Comparison of ENCODE assay signal across 18 cellular contexts in genomic region chr14:100080206-100080605, GRCh38. TPM values are rescaled to one million over a fixed set of nuclear protein-coding genes. Genes with fewer than 3 reads are reported as not detected.
DNase-seq lines count a peak whose midpoint lies in the region; ATAC-seq and TF ChIP-seq lines count a peak whose summit lies in the region.
"Had no signal": no experiment of that assay in that cellular context is flagged by ENCODE, and none has a peak within 500 bp of the region (broad histone marks: within the 10 kb centered on the region; RNA-seq: fewer than 3 reads in every experiment).

No MANE protein-coding gene starts in this region.

- H3K4me3 Mint-ChIP-seq in activated T-cell treated with anti-CD3 and anti-CD28 coated beads, Interleukin-2, amount 50 U/mL, for 4 hours, result peak overlapping the region; percentile 73
- peak overlapping the region in 1 of 4 donors; percentile 30 for H3K4me3 Mint-ChIP-seq in IgD-negative memory B cell
- H3K4me3 Mint-ChIP-seq in activated naive CD8-positive, alpha-beta T cell treated with anti-CD3 and anti-CD28 coated beads for 36 hours, result peak overlapping the region; percentile 18

- H3K36me3 ChIP-seq in spleen, result peaks cover 0 to 57% (median 8%) of the 10 kb centered on the region in 6 donors
- H3K36me3 ChIP-seq: right atrium auricular region had no signal

- no peak for TF ChIP-seq POLR2A in spleen (IDR thresholded peaks at IDR 0.05)

- no peak for DNase-seq in activated T-cell treated with anti-CD3 and anti-CD28 coated beads, Interleukin-2, amount 50 U/mL, for 4 hours
- no peak for DNase-seq in activated T-cell treated with anti-CD3 and anti-CD28 coated beads, Interleukin-2, amount 50 U/mL, for 1 hour
- DNase-seq in activated naive CD8-positive, alpha-beta T cell treated with anti-CD3 and anti-CD28 coated beads for 36 hours, result no peak
- no peak for DNase-seq in spleen
- no peak for DNase-seq in epidermal melanocyte (ENCODE audit: insufficient read length, low spot score)
- DNase-seq in central memory CD4-positive, alpha-beta T cell, result no peak
- no peak for DNase-seq in NOMO-1 (lab: John Stamatoyannopoulos, UW; ENCODE audit: unreplicated experiment in 2 of 2)
- DNase-seq: dermis blood vessel endothelial cell, MM.1S, NCI-H1694, NCI-H774, nucleus accumbens, PC-3, T1000 had no signal

- no peaks in the 10 kb centered on the region for H3K9me3 Mint-ChIP-seq in activated T-cell treated with anti-CD3 and anti-CD28 coated beads, Interleukin-2, amount 50 U/mL, for 4 hours
- no peaks in the 10 kb centered on the region for H3K9me3 Mint-ChIP-seq in IgD-negative memory B cell
- no peaks in the 10 kb centered on the region for H3K9me3 Mint-ChIP-seq in activated naive CD8-positive, alpha-beta T cell treated with anti-CD3 and anti-CD28 coated beads for 36 hours

- H3K27me3 ChIP-seq in spleen (replicated peaks in 1 of 7), result no peaks in the 10 kb centered on the region
- H3K27me3 ChIP-seq: gastroesophageal sphincter, right atrium auricular region had no signal

- no peak for TF ChIP-seq CTCF in spleen (IDR thresholded peaks at IDR 0.05 in 8 of 11, conservative IDR thresholded peaks at IDR 0.05 in 3 of 11)

- peaks cover 46 to 100% (median 95%) of the 10 kb centered on the region in 6 donors for H3K4me1 ChIP-seq in spleen

- no peaks in the 10 kb centered on the region for H3K9me3 ChIP-seq in spleen
- H3K9me3 ChIP-seq: gastroesophageal sphincter, right atrium auricular region had no signal

- H3K4me3 ChIP-seq in spleen, result no peak overlapping the region
- H3K4me3 ChIP-seq: gastroesophageal sphincter, right atrium auricular region had no signal

- H3K4me1 Mint-ChIP-seq in activated T-cell treated with anti-CD3 and anti-CD28 coated beads, Interleukin-2, amount 50 U/mL, for 4 hours (ENCODE audit: low read depth), result peaks cover 98% of the 10 kb centered on the region
- H3K4me1 Mint-ChIP-seq in IgD-negative memory B cell, result peaks cover 54 to 65% (median 57%) of the 10 kb centered on the region in 3 donors
- H3K4me1 Mint-ChIP-seq in activated naive CD8-positive, alpha-beta T cell treated with anti-CD3 and anti-CD28 coated beads for 36 hours, result peaks cover 94% of the 10 kb centered on the region

- no peaks in the 10 kb centered on the region for H3K27me3 Mint-ChIP-seq in activated T-cell treated with anti-CD3 and anti-CD28 coated beads, Interleukin-2, amount 50 U/mL, for 4 hours (ENCODE audit: low read depth)
- no peaks in the 10 kb centered on the region for H3K27me3 Mint-ChIP-seq in IgD-negative memory B cell
- H3K27me3 Mint-ChIP-seq in activated naive CD8-positive, alpha-beta T cell treated with anti-CD3 and anti-CD28 coated beads for 36 hours, result no peaks in the 10 kb centered on the region

- 79 to 90% (median 89%) methylated on average over 5 of the region's 5 CpGs for WGBS in spleen, 5 donors

- peaks cover 28% of the 10 kb centered on the region for H3K36me3 Mint-ChIP-seq in activated T-cell treated with anti-CD3 and anti-CD28 coated beads, Interleukin-2, amount 50 U/mL, for 4 hours (ENCODE audit: insufficient read depth)
- no peaks in the 10 kb centered on the region for H3K36me3 Mint-ChIP-seq in IgD-negative memory B cell
- H3K36me3 Mint-ChIP-seq in activated naive CD8-positive, alpha-beta T cell treated with anti-CD3 and anti-CD28 coated beads for 36 hours, result peaks cover 58% of the 10 kb centered on the region

- ATAC-seq in activated T-cell treated with anti-CD3 and anti-CD28 coated beads, Interleukin-2, amount 50 U/mL, for 4 hours, result no peak
- ATAC-seq: esophagus mucosa, gastroesophageal sphincter, PC-3 had no signal

- peak overlapping the region in 5 of 8 donors; percentile 22 to 72 (median 54) for H3K27ac ChIP-seq in spleen
- H3K27ac ChIP-seq: gastroesophageal sphincter had no signal

- H3K27ac Mint-ChIP-seq in IgD-negative memory B cell, result peak overlapping the region; percentile 33 to 86 (median 79)
- H3K27ac Mint-ChIP-seq in activated naive CD8-positive, alpha-beta T cell treated with anti-CD3 and anti-CD28 coated beads for 36 hours, result peak overlapping the region; percentile 94

- intact Hi-C loops in spleen (cut with DNase I; ENCODE audit: low total_unique reads), result no loop called here

RNA-seq across cellular contexts. Expression of gene EVL, which starts 15.0 kb away (rescaled TPM):
- total RNA-seq in activated T-cell treated with anti-CD3 and anti-CD28 coated beads, Interleukin-2, amount 50 U/mL, for 4 hours, result 100 to 1,000 TPM in 2 of 3 donors, 10 to 100 TPM in 1; 79.4 to 112 (median 107) TPM
- polyA plus RNA-seq in IgD-negative memory B cell (73.3 TPM), spleen (100 to 1,000 TPM; 169 to 184 (median 183) TPM)
- 100 to 1,000 TPM; 225 to 236 TPM for total RNA-seq in activated naive CD8-positive, alpha-beta T cell treated with anti-CD3 and anti-CD28 coated beads for 36 hours
- 100 to 1,000 TPM; 244 to 336 (median 283) TPM for total RNA-seq in spleen
